20 cellular contexts compared by ENCODE assay signal in genomic region chr14:54658836-54659235, GRCh38.
DNase-seq lines count a peak whose midpoint lies in the region; ATAC-seq and TF ChIP-seq lines count a peak whose summit lies in the region.
"Had no signal": no experiment of that assay in that cellular context is flagged by ENCODE, and none has a peak within 500 bp of the region (broad histone marks: within the 10 kb centered on the region; RNA-seq: fewer than 3 reads in every experiment).

No MANE protein-coding gene starts in this region.

- H3K4me2 ChIP-seq in PC-9 (peak overlapping the region; percentile 72), mesendoderm (ENCODE audit: low read length) (no peak overlapping the region)
- H3K4me2 ChIP-seq: BLaER1 treated with 17β-estradiol and CSF1 and Interleukin-3, amounts not matched to agents 10 nM and 100 nM had no signal

- H3K4me1 ChIP-seq in PC-9 (replicated peaks; ENCODE audit: insufficient read depth) (peaks cover 57% of the 10 kb centered on the region), mesendoderm (ENCODE audit: control insufficient read depth, low read depth, low read length) (peaks cover under 1% of the 10 kb centered on the region)
- H3K4me1 ChIP-seq: Peyer's patch had no signal

- no peak overlapping the region for H2BK15ac ChIP-seq in mesendoderm (replicated peaks; ENCODE audit: low read depth)

- no peak overlapping the region for H3K18ac ChIP-seq in mesendoderm (ENCODE audit: low read length)

- peaks cover 8% of the 10 kb centered on the region for H3K79me1 ChIP-seq in mesendoderm (ENCODE audit: low read length)

- H3K36me3 ChIP-seq in PC-9 (ENCODE audit: low read depth) (no peaks in the 10 kb centered on the region), mesendoderm (ENCODE audit: control insufficient read depth, insufficient read depth, low read length) (no peaks in the 10 kb centered on the region)
- H3K36me3 ChIP-seq: Peyer's patch had no signal

- H3K27ac ChIP-seq in PC-9: peak overlapping the region; percentile 89
- no peak overlapping the region for H3K27ac ChIP-seq in mesendoderm (ENCODE audit: low read depth, low read length)
- H3K27ac ChIP-seq: 22Rv1; BLaER1 treated with 17β-estradiol and CSF1 and Interleukin-3, amounts not matched to agents 10 nM and 100 nM; Peyer's patch had no signal

- no CpG with 5 or more reads among the region's 3 CpGs for WGBS in mesendoderm (ENCODE audit: extremely low coverage, insufficient coverage, low lambda C conversion rate)

- no peak overlapping the region for H2AFZ ChIP-seq in PC-9

- ATAC-seq in GM21723 (IDR thresholded peaks at IDR 0.05; ENCODE audit: unreplicated experiment): no peak
- ATAC-seq: CD8-positive, alpha-beta T cell; Right ventricle myocardium inferior had no signal

- intact Hi-C loops in PC-9 (cut with micrococcal nuclease; ENCODE audit: unreplicated experiment): loop anchor here (10.0 kb wide), 1 partner anchor 174 kb away; the partner anchor contains the start of gene GMFB

- no peaks in the 10 kb centered on the region for H4K20me1 ChIP-seq in PC-9 (ENCODE audit: insufficient read depth)

- TF ChIP-seq CTCF in PC-9 (conservative IDR thresholded peaks at IDR 0.05): no peak
- TF ChIP-seq CTCF in epithelial cell of esophagus (IDR thresholded peaks at IDR 0.05; ENCODE audit: insufficient read depth, low read depth, low read length, missing control alignments): no peak

- H3K23ac ChIP-seq in mesendoderm (ENCODE audit: low read length): peak overlapping the region; percentile 33

- no peak overlapping the region for H3K9ac ChIP-seq in mesendoderm (ENCODE audit: low read length)
- H3K9ac ChIP-seq: BLaER1 treated with 17β-estradiol and CSF1 and Interleukin-3, amounts not matched to agents 10 nM and 100 nM had no signal

- peaks cover 41% of the 10 kb centered on the region for H3F3A ChIP-seq in PC-9 (ENCODE audit: insufficient read depth, low read depth)

- H3K79me2 ChIP-seq in PC-9 (ENCODE audit: low read depth) (peaks cover 57% of the 10 kb centered on the region), mesendoderm (ENCODE audit: control insufficient read depth, insufficient read depth, low read length) (peaks cover 6% of the 10 kb centered on the region)

- no peak overlapping the region for H2BK120ac ChIP-seq in mesendoderm (ENCODE audit: low read depth, low read length)

- H4K5ac ChIP-seq in mesendoderm (ENCODE audit: low read length): no peak overlapping the region

- H3K4me3 ChIP-seq in PC-9: no peak overlapping the region; the same call in 1 of the 2 replicates
- no peak overlapping the region for H3K4me3 ChIP-seq in epithelial cell of esophagus (ENCODE audit: low read length)
- no peak overlapping the region for H3K4me3 ChIP-seq in mesendoderm (ENCODE audit: low read length)
- H3K4me3 ChIP-seq: BLaER1 treated with 17β-estradiol and CSF1 and Interleukin-3, amounts not matched to agents 10 nM and 100 nM; Peyer's patch had no signal

- H3K9me2 ChIP-seq in PC-9 (ENCODE audit: insufficient read depth): no peaks in the 10 kb centered on the region

- CTCF ChIA-PET in PC-9 (lab: Charles Lee): no interaction called here

- H3K27me3 ChIP-seq in PC-9 (ENCODE audit: insufficient read depth, low read depth) (no peaks in the 10 kb centered on the region), mesendoderm (ENCODE audit: insufficient read depth, low read length, poor library complexity) (no peaks in the 10 kb centered on the region)
- H3K27me3 ChIP-seq: BLaER1 treated with 17β-estradiol and CSF1 and Interleukin-3, amounts not matched to agents 10 nM and 100 nM; Peyer's patch had no signal

- POLR2A ChIA-PET in PC-9 (lab: Charles Lee; ENCODE audit: unreplicated experiment): no interaction called here

- no TSS peak for BruUV-seq in PC-9 (replicated peaks; lab: Mats Ljungman, UMichigan)

- no peak overlapping the region for H2BK5ac ChIP-seq in mesendoderm (ENCODE audit: low read length)

- no peak overlapping the region for H3K4ac ChIP-seq in mesendoderm (ENCODE audit: low read depth, low read length)

- H3K56ac ChIP-seq in mesendoderm (ENCODE audit: low read length): no peak overlapping the region

- DNase-seq in DMS53 (lab: John Stamatoyannopoulos, UW) (peak; percentile 55), DMS53 treated with DMSO at 0.1 percent for 48 hours (lab: John Stamatoyannopoulos, UW; ENCODE audit: unreplicated experiment) (no peak), PC-9 (no peak), epithelial cell of esophagus (ENCODE audit: low read depth) (peak; percentile 62), mesendoderm (no peak), COLO668 (lab: John Stamatoyannopoulos, UW; ENCODE audit: unreplicated experiment) (no peak), SIG-M5 (lab: John Stamatoyannopoulos, UW) (no peak)
- DNase-seq: CD8-positive, alpha-beta T cell; EL; GF-D8; Kasumi-1; NCI-H1092; NCI-H1436; NCI-H187 treated with DMSO at 0.1 percent for 48 hours; NCI-H2107; Peyer's patch had no signal

- no peaks in the 10 kb centered on the region for H3K9me3 ChIP-seq in PC-9 (ENCODE audit: insufficient read depth, low read depth)
- H3K9me3 ChIP-seq: BLaER1 treated with 17β-estradiol and CSF1 and Interleukin-3, amounts not matched to agents 10 nM and 100 nM; Peyer's patch had no signal

- no peak overlapping the region for H2AK5ac ChIP-seq in mesendoderm (ENCODE audit: low read length)

- H4K8ac ChIP-seq in mesendoderm (ENCODE audit: low read depth, low read length): no peak overlapping the region

Comparison
In these comparisons a context has a peak if more than half of its experiments do, and no peak if none do; other contexts are left out.
1. DNase-seq: peak in DMS53 (single experiment) and epithelial cell of esophagus (single experiment); none in DMS53 treated with DMSO at 0.1 percent for 48 hours (single experiment), PC-9 (0 of 2), mesendoderm (single experiment), COLO668 (single experiment) and SIG-M5 (single experiment).